In genomic region chr4:119264743-119265142, GRCh38 we compare ENCODE assay signal across 14 cellular contexts. TPM values are rescaled to one million over a fixed set of nuclear protein-coding genes. Genes with fewer than 3 reads are reported as not detected.
DNase-seq lines count a peak whose midpoint lies in the region; ATAC-seq and TF ChIP-seq lines count a peak whose summit lies in the region.
"Had no signal": no experiment of that assay in that cellular context is flagged by ENCODE, and none has a peak within 500 bp of the region (broad histone marks: within the 10 kb centered on the region; RNA-seq: fewer than 3 reads in every experiment).

No MANE protein-coding gene starts in this region.

- CTCF ChIA-PET in activated CD8-positive, alpha-beta T cell treated with anti-CD3 and anti-CD28 coated beads for 36 hours (lab: Charles Lee): no interaction called here
- CTCF ChIA-PET in activated CD8-positive, alpha-beta T cell treated with anti-CD3 and anti-CD28 coated beads, Interleukin-2, amount 10 ng/mL, durations not matched to agents 7 days and 5 days (lab: Charles Lee): no interaction called here
- CTCF ChIA-PET in activated naive CD4-positive, alpha-beta T cell treated with anti-CD3 and anti-CD28 coated beads, Interleukin-2, amount 10 ng/mL, durations not matched to agents 7 days and 5 days (lab: Charles Lee): interaction anchor here (1.4 kb wide), 1 partner anchor 19 kb away, joined by 3 read pairs; no protein-coding TSS in a partner anchor

- H3K4me1 Mint-ChIP-seq in activated CD8-positive, alpha-beta T cell treated with anti-CD3 and anti-CD28 coated beads for 36 hours (ENCODE audit: low read depth): peaks cover 13% of the 10 kb centered on the region
- peaks cover 3% of the 10 kb centered on the region for H3K4me1 Mint-ChIP-seq in activated CD8-positive, alpha-beta T cell treated with anti-CD3 and anti-CD28 coated beads, Interleukin-2, amount 10 ng/mL, durations not matched to agents 7 days and 5 days (ENCODE audit: low read depth)
- H3K4me1 Mint-ChIP-seq in activated naive CD4-positive, alpha-beta T cell treated with anti-CD3 and anti-CD28 coated beads, Interleukin-2, amount 10 ng/mL, durations not matched to agents 7 days and 5 days: peaks cover 3% of the 10 kb centered on the region
- no peaks in the 10 kb centered on the region for H3K4me1 Mint-ChIP-seq in endothelial cell (ENCODE audit: unreplicated experiment)
- H3K4me1 Mint-ChIP-seq: B cell, GM23338 had no signal

- POLR2A ChIA-PET in activated CD8-positive, alpha-beta T cell treated with anti-CD3 and anti-CD28 coated beads for 36 hours (lab: Charles Lee): interaction anchor here (0.8 kb wide), 1 partner anchor 185 kb away, joined by 3 read pairs; no protein-coding TSS in a partner anchor
- POLR2A ChIA-PET in activated CD8-positive, alpha-beta T cell treated with anti-CD3 and anti-CD28 coated beads, Interleukin-2, amount 10 ng/mL, durations not matched to agents 7 days and 5 days (lab: Charles Lee): no interaction called here

- TF ChIP-seq CTCF in activated CD8-positive, alpha-beta T cell treated with anti-CD3 and anti-CD28 coated beads for 36 hours (IDR thresholded peaks at IDR 0.05): no peak
- no peak for TF ChIP-seq CTCF in endothelial cell (IDR thresholded peaks at IDR 0.05; ENCODE audit: unreplicated experiment)

- no peaks in the 10 kb centered on the region for H3K27me3 Mint-ChIP-seq in activated CD8-positive, alpha-beta T cell treated with anti-CD3 and anti-CD28 coated beads for 36 hours
- no peaks in the 10 kb centered on the region for H3K27me3 Mint-ChIP-seq in activated CD8-positive, alpha-beta T cell treated with anti-CD3 and anti-CD28 coated beads, Interleukin-2, amount 10 ng/mL, durations not matched to agents 7 days and 5 days (ENCODE audit: low read depth)
- H3K27me3 Mint-ChIP-seq in activated naive CD4-positive, alpha-beta T cell treated with anti-CD3 and anti-CD28 coated beads, Interleukin-2, amount 10 ng/mL, durations not matched to agents 7 days and 5 days: no peaks in the 10 kb centered on the region
- H3K27me3 Mint-ChIP-seq in endothelial cell (ENCODE audit: unreplicated experiment): no peaks in the 10 kb centered on the region
- H3K27me3 Mint-ChIP-seq: B cell; CD4-positive, alpha-beta T cell had no signal

- intact Hi-C loops in activated CD8-positive, alpha-beta T cell treated with anti-CD3 and anti-CD28 coated beads for 36 hours (cut with micrococcal nuclease): no loop called here

- H3K27ac Mint-ChIP-seq in activated CD8-positive, alpha-beta T cell treated with anti-CD3 and anti-CD28 coated beads for 36 hours: peak overlapping the region; percentile 70
- no peak overlapping the region for H3K27ac Mint-ChIP-seq in activated CD8-positive, alpha-beta T cell treated with anti-CD3 and anti-CD28 coated beads, Interleukin-2, amount 10 ng/mL, durations not matched to agents 7 days and 5 days
- peak overlapping the region in 1 of 2 donors; percentile 38 for H3K27ac Mint-ChIP-seq in activated naive CD4-positive, alpha-beta T cell treated with anti-CD3 and anti-CD28 coated beads, Interleukin-2, amount 50 U/mL, for 72 hours
- no peak overlapping the region for H3K27ac Mint-ChIP-seq in activated naive CD4-positive, alpha-beta T cell treated with anti-CD3 and anti-CD28 coated beads, Interleukin-2, amount 10 ng/mL, durations not matched to agents 7 days and 5 days
- H3K27ac Mint-ChIP-seq in endothelial cell (ENCODE audit: unreplicated experiment): peak overlapping the region; percentile 27
- H3K27ac Mint-ChIP-seq: B cell; CD4-positive, alpha-beta T cell; GM23338 had no signal

- H3K36me3 Mint-ChIP-seq in activated CD8-positive, alpha-beta T cell treated with anti-CD3 and anti-CD28 coated beads for 36 hours (ENCODE audit: low read depth): peaks cover 38% of the 10 kb centered on the region
- H3K36me3 Mint-ChIP-seq in activated CD8-positive, alpha-beta T cell treated with anti-CD3 and anti-CD28 coated beads, Interleukin-2, amount 10 ng/mL, durations not matched to agents 7 days and 5 days (ENCODE audit: low read depth): peaks cover 36% of the 10 kb centered on the region
- peaks cover 0 to 35% of the 10 kb centered on the region in 2 donors for H3K36me3 Mint-ChIP-seq in activated naive CD4-positive, alpha-beta T cell treated with anti-CD3 and anti-CD28 coated beads, Interleukin-2, amount 50 U/mL, for 72 hours
- peaks cover 22% of the 10 kb centered on the region for H3K36me3 Mint-ChIP-seq in activated naive CD4-positive, alpha-beta T cell treated with anti-CD3 and anti-CD28 coated beads, Interleukin-2, amount 10 ng/mL, durations not matched to agents 7 days and 5 days
- peaks cover 7% of the 10 kb centered on the region for H3K36me3 Mint-ChIP-seq in endothelial cell (ENCODE audit: low read depth, unreplicated experiment)

- peaks cover 5% of the 10 kb centered on the region for H3K9me3 Mint-ChIP-seq in activated CD8-positive, alpha-beta T cell treated with anti-CD3 and anti-CD28 coated beads for 36 hours
- no peaks in the 10 kb centered on the region for H3K9me3 Mint-ChIP-seq in activated CD8-positive, alpha-beta T cell treated with anti-CD3 and anti-CD28 coated beads, Interleukin-2, amount 10 ng/mL, durations not matched to agents 7 days and 5 days (ENCODE audit: insufficient read depth)
- peaks cover 0 to 10% of the 10 kb centered on the region in 2 donors for H3K9me3 Mint-ChIP-seq in activated naive CD4-positive, alpha-beta T cell treated with anti-CD3 and anti-CD28 coated beads, Interleukin-2, amount 50 U/mL, for 72 hours
- peaks cover 2% of the 10 kb centered on the region for H3K9me3 Mint-ChIP-seq in activated naive CD4-positive, alpha-beta T cell treated with anti-CD3 and anti-CD28 coated beads, Interleukin-2, amount 10 ng/mL, durations not matched to agents 7 days and 5 days
- H3K9me3 Mint-ChIP-seq in endothelial cell (ENCODE audit: unreplicated experiment): no peaks in the 10 kb centered on the region
- H3K9me3 Mint-ChIP-seq: CD4-positive, alpha-beta T cell; GM23338 had no signal

- ATAC-seq in activated CD8-positive, alpha-beta T cell treated with anti-CD3 and anti-CD28 coated beads for 36 hours: peak; percentile 73
- no peak for ATAC-seq in activated CD8-positive, alpha-beta T cell treated with anti-CD3 and anti-CD28 coated beads, Interleukin-2, amount 10 ng/mL, durations not matched to agents 7 days and 5 days
- peak; percentile 85 to 89 for ATAC-seq in activated naive CD4-positive, alpha-beta T cell treated with anti-CD3 and anti-CD28 coated beads, Interleukin-2, amount 50 U/mL, for 72 hours
- ATAC-seq in GM21825 (IDR thresholded peaks at IDR 0.05; ENCODE audit: unreplicated experiment): no peak
- ATAC-seq: GM23338 had no signal

- no peak for DNase-seq in activated CD8-positive, alpha-beta T cell treated with anti-CD3 and anti-CD28 coated beads for 36 hours
- no peak for DNase-seq in activated CD8-positive, alpha-beta T cell treated with anti-CD3 and anti-CD28 coated beads, Interleukin-2, amount 10 ng/mL, durations not matched to agents 7 days and 5 days
- no peak for DNase-seq in activated naive CD4-positive, alpha-beta T cell treated with anti-CD3 and anti-CD28 coated beads, Interleukin-2, amount 50 U/mL, for 72 hours (ENCODE audit: low spot score in 2 of 2)
- DNase-seq in activated naive CD4-positive, alpha-beta T cell treated with anti-CD3 and anti-CD28 coated beads, Interleukin-2, amount 10 ng/mL, durations not matched to agents 7 days and 5 days: no peak
- DNase-seq in endothelial cell (ENCODE audit: low spot score) (no peak), Kasumi-1 (lab: John Stamatoyannopoulos, UW) (no peak)
- DNase-seq: C1 segment of cervical spinal cord; CD4-positive, alpha-beta T cell; DMS79; H7 had no signal

- no peak overlapping the region for H3K4me3 Mint-ChIP-seq in activated CD8-positive, alpha-beta T cell treated with anti-CD3 and anti-CD28 coated beads for 36 hours
- no peak overlapping the region for H3K4me3 Mint-ChIP-seq in activated CD8-positive, alpha-beta T cell treated with anti-CD3 and anti-CD28 coated beads, Interleukin-2, amount 10 ng/mL, durations not matched to agents 7 days and 5 days
- no peak overlapping the region for H3K4me3 Mint-ChIP-seq in activated naive CD4-positive, alpha-beta T cell treated with anti-CD3 and anti-CD28 coated beads, Interleukin-2, amount 10 ng/mL, durations not matched to agents 7 days and 5 days
- H3K4me3 Mint-ChIP-seq in endothelial cell (ENCODE audit: unreplicated experiment): no peak overlapping the region
- H3K4me3 Mint-ChIP-seq: B cell; CD4-positive, alpha-beta T cell; GM23338 had no signal

RNA-seq across cellular contexts. Expression of gene USP53, which starts 52.2 kb away (rescaled TPM):
- 10 to 100 TPM; 14.4 to 15.8 TPM for total RNA-seq in activated CD8-positive, alpha-beta T cell treated with anti-CD3 and anti-CD28 coated beads for 36 hours
- 10 to 100 TPM in 1 of 2 experiments, 1 to 10 TPM in 1; 10.0 to 10.1 TPM for total RNA-seq in activated CD8-positive, alpha-beta T cell treated with anti-CD3 and anti-CD28 coated beads, Interleukin-2, amount 10 ng/mL, durations not matched to agents 7 days and 5 days
- 10 to 100 TPM; 16.7 to 24.4 TPM for total RNA-seq in activated naive CD4-positive, alpha-beta T cell treated with anti-CD3 and anti-CD28 coated beads, Interleukin-2, amount 50 U/mL, for 72 hours
- 18.5 TPM for total RNA-seq in endothelial cell (ENCODE audit: unreplicated experiment)

RNA-seq across cellular contexts. Expression of gene FABP2, which starts 57.2 kb away (rescaled TPM):
- not detected for total RNA-seq in activated CD8-positive, alpha-beta T cell treated with anti-CD3 and anti-CD28 coated beads for 36 hours
- not detected for total RNA-seq in activated CD8-positive, alpha-beta T cell treated with anti-CD3 and anti-CD28 coated beads, Interleukin-2, amount 10 ng/mL, durations not matched to agents 7 days and 5 days
- total RNA-seq in activated naive CD4-positive, alpha-beta T cell treated with anti-CD3 and anti-CD28 coated beads, Interleukin-2, amount 50 U/mL, for 72 hours: not detected
- total RNA-seq in endothelial cell (ENCODE audit: unreplicated experiment): not detected
- total RNA-seq: B cell; CD4-positive, alpha-beta T cell; G401; GM23338; H7 had no signal

Comparison
In these comparisons a context has a peak if more than half of its experiments do, and no peak if none do; other contexts are left out.
1. ATAC-seq: peak in activated CD8-positive, alpha-beta T cell treated with anti-CD3 and anti-CD28 coated beads for 36 hours (single experiment) and activated naive CD4-positive, alpha-beta T cell treated with anti-CD3 and anti-CD28 coated beads, Interleukin-2, amount 50 U/mL, for 72 hours (2 of 2); none in activated CD8-positive, alpha-beta T cell treated with anti-CD3 and anti-CD28 coated beads, Interleukin-2, amount 10 ng/mL, durations not matched to agents 7 days and 5 days (single experiment) and GM21825 (single experiment).
2. H3K27ac Mint-ChIP-seq: peak in activated CD8-positive, alpha-beta T cell treated with anti-CD3 and anti-CD28 coated beads for 36 hours (single experiment) and endothelial cell (single experiment); none in activated CD8-positive, alpha-beta T cell treated with anti-CD3 and anti-CD28 coated beads, Interleukin-2, amount 10 ng/mL, durations not matched to agents 7 days and 5 days (single experiment) and activated naive CD4-positive, alpha-beta T cell treated with anti-CD3 and anti-CD28 coated beads, Interleukin-2, amount 10 ng/mL, durations not matched to agents 7 days and 5 days (single experiment).